Comparison of ENCODE assay signal across 21 cellular contexts in the genomic region with DNA sequence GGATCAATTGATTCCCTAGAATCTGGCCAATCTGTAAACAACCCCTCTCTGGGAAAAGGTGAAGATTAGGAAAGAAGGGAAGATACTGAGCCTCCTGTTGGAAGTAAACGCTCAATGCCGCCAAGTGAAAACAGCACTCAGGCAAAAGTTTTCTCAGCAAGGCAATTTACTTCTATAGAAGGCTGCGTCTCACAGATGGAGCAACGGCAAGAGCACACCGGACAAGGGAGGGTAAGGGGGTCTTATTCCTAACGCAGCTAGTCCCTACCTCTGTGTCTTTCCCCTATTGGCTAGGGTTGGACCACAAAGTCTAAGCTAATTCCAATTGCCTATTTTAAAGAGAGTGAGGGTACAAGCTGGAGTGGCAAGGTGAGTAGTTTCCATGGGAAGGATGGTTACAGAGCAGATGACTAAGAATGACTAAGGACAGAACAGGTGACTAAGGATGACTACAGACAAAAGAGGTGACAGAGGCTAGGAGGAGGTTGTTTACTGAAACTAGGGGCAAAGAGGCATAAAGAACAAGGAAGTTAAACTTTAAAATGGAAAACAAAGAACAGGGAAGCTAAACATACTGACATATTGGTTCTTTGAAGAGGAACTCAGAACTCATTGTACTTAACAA. TPM values are rescaled to one million over a fixed set of nuclear protein-coding genes. Genes with fewer than 3 reads are reported as not detected.
DNase-seq lines count a peak whose midpoint lies in the region; ATAC-seq and TF ChIP-seq lines count a peak whose summit lies in the region.
"Had no signal": no experiment of that assay in that cellular context is flagged by ENCODE, and none has a peak within 500 bp of the region (broad histone marks: within the 10 kb centered on the region; RNA-seq: fewer than 3 reads in every experiment).

No MANE protein-coding gene starts in this region.

- no peak overlapping the region for H2AK5ac ChIP-seq in neuronal stem cell (ENCODE audit: low read depth, low read length)

- peak; percentile 63 to 64 for ATAC-seq in activated T-cell treated with anti-CD3 and anti-CD28 coated beads, Interleukin-2, amount 50 U/mL, for 4 hours
- peak; percentile 22 to 35 for ATAC-seq in stimulated activated naive B cell treated with anti-CD40 and anti-IgM and Interleukin-4, amounts not matched to agents 10 μg/mL and 1 μg/mL and 100 μg/mL, for 72 hours (replicated peaks)
- ATAC-seq: activated CD8-positive, alpha-beta T cell treated with anti-CD3 and anti-CD28 coated beads, Interleukin-2, amount 10 ng/mL, durations not matched to agents 7 days and 5 days had no signal

- peak overlapping the region; percentile 26 for H3K27ac Mint-ChIP-seq in stimulated activated naive B cell treated with anti-CD40 and anti-IgM and Interleukin-4, amounts not matched to agents 10 μg/mL and 1 μg/mL and 100 μg/mL, for 72 hours
- H3K27ac Mint-ChIP-seq: activated CD8-positive, alpha-beta T cell treated with anti-CD3 and anti-CD28 coated beads, Interleukin-2, amount 10 ng/mL, durations not matched to agents 7 days and 5 days; CD4-positive, alpha-beta T cell; nephron progenitor cell had no signal

- no peak for TF ChIP-seq CTCF in RWPE1 (conservative IDR thresholded peaks at IDR 0.05; ENCODE audit: low read depth)

- no peak overlapping the region for H4K91ac ChIP-seq in neuronal stem cell (ENCODE audit: low read depth, low read length, poor library complexity)

- H3K27me3 ChIP-seq in esophagus (ENCODE audit: control insufficient read depth in 1 of 2, insufficient read depth in 2 of 2, low read length in 2 of 2) (no peaks in the 10 kb centered on the region), neuronal stem cell (ENCODE audit: control insufficient read depth in 3 of 3, insufficient read depth in 3 of 3, low read depth in 1 of 3, low read length in 3 of 3) (peaks cover 0 to 29% (median 6%) of the 10 kb centered on the region in 3 experiments)
- H3K27me3 ChIP-seq: upper lobe of left lung had no signal

- H2AFZ ChIP-seq in neuronal stem cell (ENCODE audit: low read length), result no peak overlapping the region

- H3K4me1 ChIP-seq in esophagus (ENCODE audit: control insufficient read depth in 2 of 2, insufficient read depth in 2 of 2, low read length in 1 of 2), result peaks cover 0 to 4% of the 10 kb centered on the region in 2 donors
- peaks cover 3 to 4% of the 10 kb centered on the region in 2 donors for H3K4me1 ChIP-seq in neuronal stem cell (ENCODE audit: control insufficient read depth in 2 of 2, insufficient read depth in 1 of 2, low read depth in 1 of 2, low read length in 2 of 2)

- POLR2A ChIA-PET in RWPE1 (lab: Yijun Ruan, JAX; ENCODE audit: low non-redundant PET), result no interaction called here

- H3K27me3 Mint-ChIP-seq in activated T-cell treated with anti-CD3 and anti-CD28 coated beads, Interleukin-2, amount 50 U/mL, for 4 hours (ENCODE audit: low read depth), result no peaks in the 10 kb centered on the region
- H3K27me3 Mint-ChIP-seq in stimulated activated naive B cell treated with anti-CD40 and anti-IgM and Interleukin-4, amounts not matched to agents 10 μg/mL and 1 μg/mL and 100 μg/mL, for 72 hours, result no peaks in the 10 kb centered on the region
- H3K27me3 Mint-ChIP-seq: CD4-positive, alpha-beta T cell had no signal

- H3K4me3 Mint-ChIP-seq in activated T-cell treated with anti-CD3 and anti-CD28 coated beads, Interleukin-2, amount 50 U/mL, for 4 hours, result no peak overlapping the region
- H3K4me3 Mint-ChIP-seq in stimulated activated naive B cell treated with anti-CD40 and anti-IgM and Interleukin-4, amounts not matched to agents 10 μg/mL and 1 μg/mL and 100 μg/mL, for 72 hours, result peak overlapping the region; percentile 1 to 17
- H3K4me3 Mint-ChIP-seq: activated CD8-positive, alpha-beta T cell treated with anti-CD3 and anti-CD28 coated beads, Interleukin-2, amount 10 ng/mL, durations not matched to agents 7 days and 5 days; CD4-positive, alpha-beta T cell; nephron progenitor cell had no signal

- 97% methylated on average over 6 of the region's 6 CpGs for WGBS in esophagus, 2 donors
- WGBS in neuronal stem cell (ENCODE audit: extremely low coverage in 2 of 2, insufficient read length in 2 of 2, insufficient replicate concordance in 1 of 2), 2 donors, result no CpG with 5 or more reads among the region's 6 CpGs

- H3K23ac ChIP-seq in neuronal stem cell (ENCODE audit: low read depth, low read length, poor library complexity), result no peak overlapping the region

- H3K4me2 ChIP-seq in neuronal stem cell (ENCODE audit: insufficient read depth, low read length, poor library complexity, severe bottlenecking), result no peak overlapping the region

- H3K9me3 Mint-ChIP-seq in activated T-cell treated with anti-CD3 and anti-CD28 coated beads, Interleukin-2, amount 50 U/mL, for 4 hours, result peaks cover 5% of the 10 kb centered on the region
- H3K9me3 Mint-ChIP-seq in stimulated activated naive B cell treated with anti-CD40 and anti-IgM and Interleukin-4, amounts not matched to agents 10 μg/mL and 1 μg/mL and 100 μg/mL, for 72 hours, result peaks cover 6 to 7% of the 10 kb centered on the region in 2 donors
- H3K9me3 Mint-ChIP-seq: CD4-positive, alpha-beta T cell had no signal

- no peaks in the 10 kb centered on the region for H3K36me3 ChIP-seq in esophagus (ENCODE audit: control insufficient read depth in 2 of 2, insufficient read depth in 2 of 2, low read length in 1 of 2)
- H3K36me3 ChIP-seq in neuronal stem cell (replicated peaks in 1 of 2; ENCODE audit: control insufficient read depth in 2 of 2, insufficient read depth in 2 of 2, low read length in 2 of 2), result no peaks in the 10 kb centered on the region
- H3K36me3 ChIP-seq: upper lobe of left lung had no signal

- no peak overlapping the region for H3K27ac ChIP-seq in RWPE1
- peak overlapping the region; percentile 72 to 83 for H3K27ac ChIP-seq in esophagus (ENCODE audit: low read depth in 2 of 2, low read length in 1 of 2)
- no peak overlapping the region for H3K27ac ChIP-seq in neuronal stem cell (replicated peaks; ENCODE audit: low read length)
- H3K27ac ChIP-seq: coronary artery, upper lobe of left lung had no signal

- no peak overlapping the region for H4K8ac ChIP-seq in neuronal stem cell (ENCODE audit: low read depth, low read length)

- H2BK15ac ChIP-seq in neuronal stem cell (ENCODE audit: low read length), result no peak overlapping the region

- no peak overlapping the region for H3K4ac ChIP-seq in neuronal stem cell (ENCODE audit: low read length)

- no peak overlapping the region for H3K18ac ChIP-seq in neuronal stem cell (ENCODE audit: low read length)

- CTCF ChIA-PET in RWPE1 (lab: Yijun Ruan, JAX), result interaction anchor here (0.7 kb wide), 1 partner anchor 35 kb away, joined by 3 read pairs; no protein-coding TSS in a partner anchor

- no peak overlapping the region for H2BK5ac ChIP-seq in neuronal stem cell (ENCODE audit: low read length)

- no peak overlapping the region for H2BK120ac ChIP-seq in neuronal stem cell (ENCODE audit: low read depth, low read length)

- H3K4me1 Mint-ChIP-seq in activated T-cell treated with anti-CD3 and anti-CD28 coated beads, Interleukin-2, amount 50 U/mL, for 4 hours (ENCODE audit: low read depth), result peaks cover 22% of the 10 kb centered on the region
- peaks cover 22 to 41% of the 10 kb centered on the region in 2 donors for H3K4me1 Mint-ChIP-seq in stimulated activated naive B cell treated with anti-CD40 and anti-IgM and Interleukin-4, amounts not matched to agents 10 μg/mL and 1 μg/mL and 100 μg/mL, for 72 hours

- H2BK12ac ChIP-seq in neuronal stem cell (ENCODE audit: low read length), result no peak overlapping the region

- no peak overlapping the region for H3K9ac ChIP-seq in neuronal stem cell (ENCODE audit: low read depth, low read length, poor library complexity)

- DNase-seq in activated T-cell treated with anti-CD3 and anti-CD28 coated beads, Interleukin-2, amount 50 U/mL, for 4 hours, result no peak
- DNase-seq in activated T-cell treated with anti-CD3 and anti-CD28 coated beads, Interleukin-2, amount 50 U/mL, for 1 hour, result no peak
- DNase-seq in RWPE1 (ENCODE audit: low spot score) (peak; percentile 40), NOMO-1 treated with DMSO at 0.1 percent for 48 hours (lab: John Stamatoyannopoulos, UW; ENCODE audit: unreplicated experiment) (no peak), neuronal stem cell (ENCODE audit: low spot score) (no peak), GM19240 (ENCODE audit: insufficient read length, low spot score) (no peak)
- no peak for DNase-seq in stimulated activated naive B cell treated with anti-CD40 and anti-IgM and Interleukin-4, amounts not matched to agents 10 μg/mL and 1 μg/mL and 100 μg/mL, for 72 hours
- DNase-seq: activated CD8-positive, alpha-beta T cell treated with anti-CD3 and anti-CD28 coated beads, Interleukin-2, amount 10 ng/mL, durations not matched to agents 7 days and 5 days; activated effector memory CD4-positive, alpha-beta T cell treated with anti-CD3 and anti-CD28 coated beads, Interleukin-2, amount 50 U/mL, for 16 hours; CD4-positive, alpha-beta T cell; EL; erythroblast; NCI-H187 treated with DMSO at 0.1 percent for 48 hours; nephron progenitor cell; NK-92 treated with Interleukin-12 subunit alpha and Interleukin-12 subunit beta, amount 100 ng/mL, for 24 hours; SHP77; stimulated activated naive CD4-positive, alpha-beta T cell treated with Interleukin-2 at 50 U/mL for 16 hours; T-helper 1 cell; upper lobe of left lung had no signal

- H3K9me3 ChIP-seq in esophagus (ENCODE audit: control insufficient read depth in 2 of 2, insufficient read depth in 1 of 2, low read depth in 1 of 2, low read length in 1 of 2) (peaks cover 0 to 5% of the 10 kb centered on the region in 2 donors), neuronal stem cell (replicated peaks in 1 of 2; ENCODE audit: control insufficient read depth in 2 of 2, insufficient read depth in 1 of 2, low read depth in 1 of 2, low read length in 2 of 2) (peaks cover 0 to 5% of the 10 kb centered on the region in 2 donors)
- H3K9me3 ChIP-seq: upper lobe of left lung had no signal

- H3K14ac ChIP-seq in neuronal stem cell (ENCODE audit: low read length), result no peak overlapping the region

- H3K4me3 ChIP-seq in esophagus (ENCODE audit: low read depth in 1 of 2, low read length in 2 of 2) (no peak overlapping the region), neuronal stem cell (ENCODE audit: low read length in 2 of 2) (no peak overlapping the region)
- H3K4me3 ChIP-seq: coronary artery, upper lobe of left lung had no signal

- H3K79me1 ChIP-seq in neuronal stem cell (ENCODE audit: low read depth, low read length), result no peaks in the 10 kb centered on the region

- H3K36me3 Mint-ChIP-seq in activated T-cell treated with anti-CD3 and anti-CD28 coated beads, Interleukin-2, amount 50 U/mL, for 4 hours (ENCODE audit: insufficient read depth), result peaks cover 4% of the 10 kb centered on the region
- H3K36me3 Mint-ChIP-seq in stimulated activated naive B cell treated with anti-CD40 and anti-IgM and Interleukin-4, amounts not matched to agents 10 μg/mL and 1 μg/mL and 100 μg/mL, for 72 hours, result peaks cover 26 to 32% of the 10 kb centered on the region in 2 donors

RNA-seq across cellular contexts. Expression of a gene that starts 5.6 kb away (rescaled TPM):
- 1 to 10 TPM; 3.2 to 4.0 (median 3.6) TPM for total RNA-seq in activated T-cell treated with anti-CD3 and anti-CD28 coated beads, Interleukin-2, amount 50 U/mL, for 4 hours
- 10 to 100 TPM; 43.3 to 67.9 TPM for polyA plus RNA-seq in esophagus
- polyA plus RNA-seq in neuronal stem cell (2013, experiment 1 of 2), result 3.7 TPM
- polyA plus RNA-seq in neuronal stem cell (2013, experiment 2 of 2), result 3.8 TPM

RNA-seq across cellular contexts. Expression of a gene that starts 35.6 kb away (rescaled TPM):
- total RNA-seq in activated T-cell treated with anti-CD3 and anti-CD28 coated beads, Interleukin-2, amount 50 U/mL, for 4 hours, result 10 to 100 TPM; 55.7 to 59.9 (median 57.9) TPM
- 10 to 100 TPM; 10.3 to 21.3 TPM for polyA plus RNA-seq in esophagus
- 35.4 TPM for polyA plus RNA-seq in neuronal stem cell (2013, experiment 1 of 2)
- 36.8 TPM for polyA plus RNA-seq in neuronal stem cell (2013, experiment 2 of 2)

Comparison
In these comparisons a context has a peak if more than half of its experiments do, and no peak if none do; other contexts are left out.
1. H3K27ac ChIP-seq: peak in esophagus (2 of 2); none in RWPE1 (single experiment) and neuronal stem cell (single experiment).